ENCODE assay signal across 1 cellular context in the genomic region with DNA sequence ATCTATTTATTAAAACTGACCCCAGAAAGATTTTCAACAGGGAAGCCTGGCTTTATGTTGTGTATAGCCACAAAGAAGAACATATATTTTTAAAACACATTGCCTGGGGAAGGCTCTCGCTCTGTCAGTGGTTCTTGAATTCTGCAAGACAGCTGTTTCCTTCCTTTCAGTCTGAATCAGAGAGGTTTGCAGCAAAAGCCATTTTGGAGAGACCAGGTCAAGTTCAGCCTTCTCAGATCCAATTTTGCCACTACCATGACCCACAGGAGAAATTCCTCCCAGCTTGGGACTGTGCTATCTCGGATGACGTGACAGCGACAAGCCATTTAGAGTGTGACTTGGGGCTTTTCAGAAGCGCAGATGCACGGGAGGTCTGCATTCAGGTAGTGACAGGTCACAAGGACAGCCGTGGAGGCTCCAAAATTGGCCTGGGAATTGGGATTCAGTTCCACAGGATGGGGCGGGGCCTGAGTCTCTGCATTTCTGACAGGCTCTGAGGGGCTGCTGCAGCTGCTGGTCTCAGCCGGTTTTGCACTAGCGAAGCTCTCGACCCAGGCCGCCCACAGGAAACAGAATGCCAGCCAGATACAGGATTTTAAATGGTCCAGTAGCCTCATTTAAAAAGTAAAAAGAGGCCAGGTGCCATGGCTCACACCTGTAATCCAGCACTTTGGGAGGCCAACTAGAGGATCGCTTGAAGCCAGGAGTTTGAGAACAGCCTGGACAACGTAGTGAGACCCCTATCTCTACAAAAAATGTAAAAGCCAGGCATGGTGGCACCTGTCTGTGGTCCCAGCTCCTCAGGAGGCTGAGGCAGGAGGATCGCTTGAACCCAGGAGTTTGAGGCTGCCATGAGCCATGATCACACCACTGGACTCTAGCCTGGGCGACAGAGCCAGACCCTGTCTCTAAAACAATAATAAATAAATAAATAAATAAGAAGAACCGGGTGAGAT.
TF ChIP-seq lines count a peak whose summit lies in the region.

No MANE protein-coding gene starts in this region.

TF ChIP-seq in neural cell, 6 proteins besides CTCF, POLR2A, EP300 and RAD21 (continued from another document):
- TF ChIP-seq SMC3 (conservative IDR thresholded peaks at IDR 0.05; ENCODE audit: poor library complexity) (no peak), POLR2AphosphoS5 (IDR thresholded peaks at IDR 0.05) (no peak), TAF1 (IDR thresholded peaks at IDR 0.05; ENCODE audit: low read depth) (no peak)
- TF ChIP-seq, protein P1, sequence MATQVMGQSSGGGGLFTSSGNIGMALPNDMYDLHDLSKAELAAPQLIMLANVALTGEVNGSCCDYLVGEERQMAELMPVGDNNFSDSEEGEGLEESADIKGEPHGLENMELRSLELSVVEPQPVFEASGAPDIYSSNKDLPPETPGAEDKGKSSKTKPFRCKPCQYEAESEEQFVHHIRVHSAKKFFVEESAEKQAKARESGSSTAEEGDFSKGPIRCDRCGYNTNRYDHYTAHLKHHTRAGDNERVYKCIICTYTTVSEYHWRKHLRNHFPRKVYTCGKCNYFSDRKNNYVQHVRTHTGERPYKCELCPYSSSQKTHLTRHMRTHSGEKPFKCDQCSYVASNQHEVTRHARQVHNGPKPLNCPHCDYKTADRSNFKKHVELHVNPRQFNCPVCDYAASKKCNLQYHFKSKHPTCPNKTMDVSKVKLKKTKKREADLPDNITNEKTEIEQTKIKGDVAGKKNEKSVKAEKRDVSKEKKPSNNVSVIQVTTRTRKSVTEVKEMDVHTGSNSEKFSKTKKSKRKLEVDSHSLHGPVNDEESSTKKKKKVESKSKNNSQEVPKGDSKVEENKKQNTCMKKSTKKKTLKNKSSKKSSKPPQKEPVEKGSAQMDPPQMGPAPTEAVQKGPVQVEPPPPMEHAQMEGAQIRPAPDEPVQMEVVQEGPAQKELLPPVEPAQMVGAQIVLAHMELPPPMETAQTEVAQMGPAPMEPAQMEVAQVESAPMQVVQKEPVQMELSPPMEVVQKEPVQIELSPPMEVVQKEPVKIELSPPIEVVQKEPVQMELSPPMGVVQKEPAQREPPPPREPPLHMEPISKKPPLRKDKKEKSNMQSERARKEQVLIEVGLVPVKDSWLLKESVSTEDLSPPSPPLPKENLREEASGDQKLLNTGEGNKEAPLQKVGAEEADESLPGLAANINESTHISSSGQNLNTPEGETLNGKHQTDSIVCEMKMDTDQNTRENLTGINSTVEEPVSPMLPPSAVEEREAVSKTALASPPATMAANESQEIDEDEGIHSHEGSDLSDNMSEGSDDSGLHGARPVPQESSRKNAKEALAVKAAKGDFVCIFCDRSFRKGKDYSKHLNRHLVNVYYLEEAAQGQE (IDR thresholded peaks at IDR 0.05; ENCODE audit: borderline replicate concordance) = no peak
